Comparison of ENCODE assay signal across 17 cellular contexts in genomic region chr3:32703491-32703968, GRCh38. TPM values are rescaled to one million over a fixed set of nuclear protein-coding genes. Genes with fewer than 3 reads are reported as not detected.
DNase-seq lines count a peak whose midpoint lies in the region; ATAC-seq, FAIRE-seq and TF ChIP-seq lines count a peak whose summit lies in the region.
"Had no signal": no experiment of that assay in that cellular context is flagged by ENCODE, and none has a peak within 500 bp of the region (broad histone marks: within the 10 kb centered on the region; RNA-seq: fewer than 3 reads in every experiment).

No MANE protein-coding gene starts in this region.

- H3K56ac ChIP-seq in IMR-90 (ENCODE audit: extremely low read depth, insufficient read depth, low read length) = no peak overlapping the region

- no peaks in the 10 kb centered on the region for H3K27me3 ChIP-seq in IMR-90 (ENCODE audit: control insufficient read depth, insufficient read depth, low read length)
- H3K27me3 ChIP-seq in astrocyte (ENCODE audit: insufficient read depth, low read length) = no peaks in the 10 kb centered on the region
- no peaks in the 10 kb centered on the region for H3K27me3 ChIP-seq in transverse colon
- H3K27me3 ChIP-seq: heart left ventricle had no signal

- peaks cover 20 to 26% of the 10 kb centered on the region in 2 experiments; a peak in 2 of 4 replicates for H3K79me1 ChIP-seq in IMR-90 (ENCODE audit: low read depth in 1 of 2, low read length in 2 of 2)

- H3K27ac ChIP-seq in IMR-90 (ENCODE audit: insufficient read depth, low read length) (peak overlapping the region; percentile 50; the same call in 1 of the 2 replicates), astrocyte (ENCODE audit: low read depth, low read length) (no peak overlapping the region), mesodermal cell (ENCODE audit: low read depth, low read length, severe bottlenecking) (peak overlapping the region; percentile 60), transverse colon (no peak overlapping the region)
- H3K27ac ChIP-seq: parathyroid adenoma had no signal

- peak overlapping the region; percentile 58 for H3K4me3 Mint-ChIP-seq in astrocyte (ENCODE audit: unreplicated experiment)

- in situ Hi-C loops in IMR-90 (cut with MboI; ENCODE audit: low sequenced_read_pairs) = no loop called here
- in situ Hi-C loops in transverse colon (cut with MboI; ENCODE audit: low pct_ligation_motif_present in 1 of 4, low pct_unique_long_range_greater_than_20kb in 1 of 4, low sequenced_read_pairs in 3 of 4) = no loop called here

- H3K4me1 Mint-ChIP-seq in astrocyte (ENCODE audit: low read depth, unreplicated experiment) = peaks cover 9% of the 10 kb centered on the region

- no peak overlapping the region for H3K4ac ChIP-seq in IMR-90 (ENCODE audit: low read depth, low read length)

- peaks cover 20% of the 10 kb centered on the region for H3K79me2 ChIP-seq in astrocyte (ENCODE audit: insufficient read depth, low read length)

- POLR2A ChIA-PET in IMR-90 (lab: Charles Lee; ENCODE audit: unreplicated experiment) = no interaction called here

- FAIRE-seq in astrocyte (lab: Jason Lieb, UNC) = peak; percentile 43

- CTCF ChIA-PET in IMR-90 (lab: Yijun Ruan, JAX) = no interaction called here

- ATAC-seq in IMR-90 (ENCODE audit: low read depth) (peak; percentile 24), GM19395 (IDR thresholded peaks at IDR 0.05; ENCODE audit: unreplicated experiment) (no peak), HG02852 (IDR thresholded peaks at IDR 0.05; ENCODE audit: unreplicated experiment) (no peak), HG02588 (IDR thresholded peaks at IDR 0.05; ENCODE audit: unreplicated experiment) (no peak)
- ATAC-seq: heart left ventricle had no signal

- DNase-seq in EH (ENCODE audit: low read depth) (peak; percentile 53), IMR-90 (peak; percentile 28), astrocyte (ENCODE audit: low read depth) (no peak), transverse colon (no peak)
- DNase-seq: activated CD4-positive, alpha-beta T cell treated with anti-CD3 and anti-CD28 coated beads, Interleukin-2, amount 50 U/mL, for 1 hour; activated naive CD4-positive, alpha-beta T cell; H7; heart left ventricle; NCI-H1930; stimulated activated CD4-positive, alpha-beta T cell treated with anti-CD3 and anti-CD28 coated beads, Interleukin-1b, Interleukin-23, amount 100 ng/mL, for 48 hours; stimulated activated naive CD4-positive, alpha-beta T cell; SW 1271 had no signal

- 0 out of 2 replicates have a peak, but pooled peaks cover 3% of the 10 kb centered on the region for H3K36me3 ChIP-seq in IMR-90 (ENCODE audit: control insufficient read depth, insufficient read depth, low read length)
- H3K36me3 ChIP-seq in astrocyte (ENCODE audit: insufficient read depth, low read length) = no peaks in the 10 kb centered on the region
- peaks cover 13% of the 10 kb centered on the region for H3K36me3 ChIP-seq in mesodermal cell (ENCODE audit: control insufficient read depth, insufficient read depth, low read length)
- peaks cover 0 to under 1% (median 0%) of the 10 kb centered on the region in 4 donors for H3K36me3 ChIP-seq in transverse colon

- no peak overlapping the region; a peak in 1 of 4 replicates for H4K8ac ChIP-seq in IMR-90 (ENCODE audit: low read depth in 2 of 2, low read length in 2 of 2)

- dilution Hi-C loops in IMR-90 (cut with HindIII; ENCODE audit: low sequenced_read_pairs, unreplicated experiment) = no loop called here

- H3K9ac ChIP-seq in IMR-90 (ENCODE audit: low read depth, low read length) = no peak overlapping the region; the same call in 1 of the 2 replicates
- no peak overlapping the region for H3K9ac ChIP-seq in astrocyte (ENCODE audit: low read length)
- H3K9ac ChIP-seq: parathyroid adenoma had no signal

- H3K4me1 ChIP-seq in IMR-90 (ENCODE audit: control insufficient read depth, insufficient read depth, low read length) = peaks cover 2% of the 10 kb centered on the region; the same call in 1 of the 2 replicates
- no peaks in the 10 kb centered on the region for H3K4me1 ChIP-seq in astrocyte (ENCODE audit: insufficient read depth, low read length)
- peaks cover 6% of the 10 kb centered on the region for H3K4me1 ChIP-seq in mesodermal cell (ENCODE audit: control insufficient read depth, insufficient read depth, low read length, poor library complexity, severe bottlenecking)
- peaks cover 0 to 25% (median 0%) of the 10 kb centered on the region in 4 donors for H3K4me1 ChIP-seq in transverse colon

- H3K4me2 ChIP-seq in IMR-90 (ENCODE audit: low read depth, low read length) = peak overlapping the region; percentile 18
- H3K4me2 ChIP-seq in astrocyte (ENCODE audit: low read length) = no peak overlapping the region

- no peak overlapping the region for H2BK5ac ChIP-seq in IMR-90 (ENCODE audit: low read depth, low read length, poor library complexity, severe bottlenecking)

- no peak overlapping the region for H3K4me3 ChIP-seq in IMR-90 (ENCODE audit: insufficient read depth, low read depth, low read length)
- H3K4me3 ChIP-seq in astrocyte (ENCODE audit: insufficient read depth, low read depth, low read length) = no peak overlapping the region
- no peak overlapping the region for H3K4me3 ChIP-seq in mesodermal cell (ENCODE audit: extremely low read depth, insufficient read depth, low read length, poor library complexity, severe bottlenecking)
- no peak overlapping the region for H3K4me3 ChIP-seq in transverse colon
- H3K4me3 ChIP-seq: heart left ventricle had no signal

- H3K27ac Mint-ChIP-seq in astrocyte (ENCODE audit: unreplicated experiment) = peak overlapping the region; percentile 90

- intact Hi-C loops in IMR-90 (cut with micrococcal nuclease) (no loop called here), transverse colon (cut with DNase I; ENCODE audit: low total_unique reads) (no loop called here)

- no peaks in the 10 kb centered on the region for H3K27me3 Mint-ChIP-seq in astrocyte (ENCODE audit: low read depth, unreplicated experiment)

- H2AFZ ChIP-seq in IMR-90 (replicated peaks; ENCODE audit: low read length, poor library complexity) (no peak overlapping the region), astrocyte (ENCODE audit: low read depth, low read length) (peak overlapping the region; percentile 16)
- H2AFZ ChIP-seq: parathyroid adenoma had no signal

- TF ChIP-seq CTCF in IMR-90 (conservative IDR thresholded peaks at IDR 0.05; ENCODE audit: low read depth, low read length) (no peak), astrocyte (IDR thresholded peaks at IDR 0.05; ENCODE audit: insufficient read depth, low read depth, low read length) (no peak), transverse colon (IDR thresholded peaks at IDR 0.05) (no peak)

- H2AK9ac ChIP-seq in IMR-90 (replicated peaks; ENCODE audit: low read depth, low read length, poor library complexity) = no peak overlapping the region

- peak overlapping the region; percentile 68; the same call in 1 of the 2 replicates for H4K5ac ChIP-seq in IMR-90 (ENCODE audit: low read depth, low read length)

- H3K23ac ChIP-seq in IMR-90 (ENCODE audit: low read depth, low read length) = no peak overlapping the region

- no peak overlapping the region for H2BK15ac ChIP-seq in IMR-90 (ENCODE audit: low read depth, low read length)

- H3K9me3 Mint-ChIP-seq in astrocyte (ENCODE audit: unreplicated experiment) = no peaks in the 10 kb centered on the region

- no peak overlapping the region for H4K91ac ChIP-seq in IMR-90 (ENCODE audit: insufficient read depth, low read depth, low read length)

- H3K14ac ChIP-seq in IMR-90 (replicated peaks; ENCODE audit: low read depth, low read length) = peak overlapping the region; percentile 55; the same call in 1 of the 2 replicates

- no peak for TF ChIP-seq EP300 in transverse colon (IDR thresholded peaks at IDR 0.05; ENCODE audit: low read depth)

- H2AK5ac ChIP-seq in IMR-90 (ENCODE audit: low read depth, low read length) = no peak overlapping the region

- BruUV-seq in IMR-90 (replicated peaks; lab: Mats Ljungman, UMichigan) = no TSS peak

- no peak overlapping the region for H2BK20ac ChIP-seq in IMR-90 (ENCODE audit: low read depth, low read length)

- no peak for TF ChIP-seq POLR2A in IMR-90 (IDR thresholded peaks at IDR 0.05; ENCODE audit: low read depth, low read length)
- TF ChIP-seq POLR2A in transverse colon (IDR thresholded peaks at IDR 0.05) = no peak

- no peaks in the 10 kb centered on the region for H3K9me3 ChIP-seq in IMR-90 (ENCODE audit: control insufficient read depth, insufficient read depth, low read length)
- H3K9me3 ChIP-seq in astrocyte (ENCODE audit: insufficient read depth, low read depth, low read length) = no peaks in the 10 kb centered on the region
- H3K9me3 ChIP-seq in mesodermal cell (ENCODE audit: control insufficient read depth, low read length) = no peaks in the 10 kb centered on the region
- H3K9me3 ChIP-seq in transverse colon = no peaks in the 10 kb centered on the region
- H3K9me3 ChIP-seq: heart left ventricle had no signal

- TF ChIP-seq RAD21 in IMR-90 (IDR thresholded peaks at IDR 0.05; ENCODE audit: low read length) = no peak

- no CpG with 5 or more reads among the region's 1 CpG for WGBS in IMR-90 (ENCODE audit: extremely low coverage in 2 of 2, insufficient read length in 1 of 2), 2 experiments
- 100% methylated on average over 1 of the region's 1 CpG; no CpG with 5 or more reads in 1 of the 2 experiments for WGBS in mesodermal cell (ENCODE audit: insufficient coverage in 2 of 2), 2 experiments
- WGBS in transverse colon (ENCODE audit: low coverage in 1 of 2), 2 donors = 93 to 100% methylated on average over 1 of the region's 1 CpG

- H3K18ac ChIP-seq in IMR-90 (ENCODE audit: low read depth, low read length) = no peak overlapping the region

- H4K20me1 ChIP-seq in IMR-90 (ENCODE audit: insufficient read depth, low read length) = no peaks in the 10 kb centered on the region
- peaks cover 13% of the 10 kb centered on the region for H4K20me1 ChIP-seq in astrocyte (ENCODE audit: insufficient read depth, low read length)

- no peak overlapping the region for H2BK120ac ChIP-seq in IMR-90 (ENCODE audit: low read depth, low read length)

- no peaks in the 10 kb centered on the region for H3K36me3 Mint-ChIP-seq in astrocyte (ENCODE audit: low read depth, unreplicated experiment)

- no peaks in the 10 kb centered on the region for H3K9me1 ChIP-seq in IMR-90 (ENCODE audit: insufficient read depth, low read length)

TF ChIP-seq in IMR-90, 13 proteins besides CTCF, POLR2A, EP300 and RAD21 (continues in another document):
- TF ChIP-seq CHD1 (IDR thresholded peaks at IDR 0.05; ENCODE audit: low read depth, low read length) (no peak), FOS (IDR thresholded peaks at IDR 0.05; ENCODE audit: low read depth, low read length) (no peak)

RNA-seq across cellular contexts. Expression of gene CNOT10, which starts 18.5 kb away (rescaled TPM):
- total RNA-seq in IMR-90 (2012; rRNA removed) (19.4 and 20.4 TPM in 2 replicates), astrocyte (23.9 and 26.2 TPM in 2 replicates), transverse colon (10 to 100 TPM; 13.8 to 34.6 (median 25.2) TPM)
- 15.8 and 19.9 TPM in 2 replicates for polyA plus RNA-seq in IMR-90 (2012; rRNA removed)
- polyA plus RNA-seq in IMR-90 (2012; cell fraction: cytosol; rRNA removed) = 5.3 and 9.9 TPM in 2 replicates
- 5.4 and 18.3 TPM in 2 replicates for polyA plus RNA-seq in IMR-90 (2012; cell fraction: nucleus; rRNA removed; ENCODE audit: low replicate concordance)
- polyA plus RNA-seq in mesodermal cell (2013, experiment 1 of 2) = 30.0 TPM
- polyA plus RNA-seq in mesodermal cell (2013, experiment 2 of 2) = 28.0 TPM

Comparison
In these comparisons a context has a peak if more than half of its experiments do, and no peak if none do; other contexts are left out.
1. DNase-seq: peak in EH (single experiment) and IMR-90 (single experiment); none in astrocyte (single experiment) and transverse colon (single experiment).
2. H3K27ac ChIP-seq: peak in IMR-90 (single experiment) and mesodermal cell (single experiment); none in astrocyte (single experiment) and transverse colon (0 of 4).